ENCODE assay signal across 11 cellular contexts in genomic region chr1:243595527-243596206, GRCh38.
DNase-seq lines count a peak whose midpoint lies in the region; ATAC-seq lines count a peak whose summit lies in the region.
"Had no signal": no experiment of that assay in that cellular context is flagged by ENCODE, and none has a peak within 500 bp of the region (broad histone marks: within the 10 kb centered on the region; RNA-seq: fewer than 3 reads in every experiment).

No MANE protein-coding gene starts in this region.

- H3K79me2 ChIP-seq in ACC112 (ENCODE audit: control insufficient read depth, insufficient read depth, low read length, unreplicated experiment) = no peaks in the 10 kb centered on the region

- H2AFZ ChIP-seq in ACC112 (ENCODE audit: low read length, unreplicated experiment) = peak overlapping the region; percentile 33

- H3K4me3 ChIP-seq in ACC112 (ENCODE audit: low read depth, low read length) = no peak overlapping the region
- H3K4me3 ChIP-seq: HAP-1 had no signal

- H3K36me3 ChIP-seq in ACC112 (ENCODE audit: insufficient read depth, low read length) = no peaks in the 10 kb centered on the region
- H3K36me3 ChIP-seq: HAP-1 had no signal

- H3K27me3 ChIP-seq in ACC112 (ENCODE audit: insufficient read depth, low read length) = no peaks in the 10 kb centered on the region

- H3K4me1 ChIP-seq in ACC112 (ENCODE audit: control insufficient read depth, insufficient read depth, low read length, unreplicated experiment) = peaks cover 32% of the 10 kb centered on the region

- peak overlapping the region; percentile 93 for H3K27ac ChIP-seq in ACC112 (ENCODE audit: low read depth, low read length)

- DNase-seq in NCI-H226 (peak; percentile 60), dedifferentiated amniotic fluid mesenchymal stem cell (ENCODE audit: extremely low spot score) (peak; percentile 41), DMS53 treated with DMSO at 0.1 percent for 48 hours (lab: John Stamatoyannopoulos, UW; ENCODE audit: unreplicated experiment) (no peak), NCI-H524 (lab: John Stamatoyannopoulos, UW) (no peak), left colon (no peak)
- DNase-seq: NCI-H2081 had no signal

- ATAC-seq in GM21360 (IDR thresholded peaks at IDR 0.05; ENCODE audit: unreplicated experiment) (peak; percentile 12), GM21717 (IDR thresholded peaks at IDR 0.05; ENCODE audit: unreplicated experiment) (no peak), left colon (no peak)
- ATAC-seq: WTC11 had no signal

- intact Hi-C loops in left colon (cut with DNase I, micrococcal nuclease) = no loop called here

Comparison
In these comparisons a context has a peak if more than half of its experiments do, and no peak if none do; other contexts are left out.
1. DNase-seq: peak in NCI-H226 (single experiment) and dedifferentiated amniotic fluid mesenchymal stem cell (single experiment); none in DMS53 treated with DMSO at 0.1 percent for 48 hours (single experiment), NCI-H524 (0 of 2) and left colon (0 of 2).